Comparison of ENCODE assay signal across 19 cellular contexts in the genomic region with DNA sequence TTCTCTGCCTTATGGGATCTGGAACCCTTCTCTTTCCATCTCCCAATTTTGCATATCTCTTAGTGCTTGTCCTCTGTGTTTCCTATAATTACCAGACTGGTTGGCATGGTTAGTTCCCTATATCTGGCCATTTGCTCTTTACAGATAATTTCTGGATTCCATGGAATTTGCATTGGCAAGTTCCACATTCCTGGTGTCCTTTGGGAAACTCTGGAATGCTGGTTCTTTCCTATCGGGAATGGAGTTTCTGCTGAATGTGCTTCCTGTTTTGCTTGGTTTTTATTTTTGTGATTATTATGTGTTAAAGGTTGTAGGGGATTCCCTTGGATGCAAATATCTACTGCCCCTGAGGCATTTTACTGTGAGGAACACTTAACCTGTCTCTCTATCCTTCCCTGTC.
"Had no signal": no experiment of that assay in that cellular context is flagged by ENCODE, and none has a peak within 500 bp of the region (broad histone marks: within the 10 kb centered on the region; RNA-seq: fewer than 3 reads in every experiment).

No MANE protein-coding gene starts in this region.

- H3K27ac ChIP-seq: ascending aorta, prostate gland, right lobe of liver, WERI-Rb-1 had no signal

- DNase-seq: activated CD4-positive, alpha-beta T cell treated with anti-CD3 and anti-CD28 coated beads for 4 hours; activated CD8-positive, alpha-beta T cell treated with anti-CD3 and anti-CD28 coated beads, Interleukin-2, amount 10 ng/mL, durations not matched to agents 7 days and 5 days; activated naive CD4-positive, alpha-beta T cell treated with Interleukin-2 at 50 U/mL for 16 hours; activated naive CD8-positive, alpha-beta T cell treated with anti-CD3 and anti-CD28 coated beads, Interleukin-2, amount 50 U/mL, for 24 hours; effector CD4-positive, alpha-beta T cell; left colon; mammary epithelial cell; occipital lobe; right lobe of liver; spleen; stimulated activated CD4-positive, alpha-beta T cell treated with anti-CD3 and anti-CD28 coated beads, Interleukin-1b, Interleukin-23, amount 100 ng/mL, for 48 hours; stimulated activated naive CD4-positive, alpha-beta T cell; T-helper 1 cell; WERI-Rb-1 had no signal

- H3K4me3 ChIP-seq: ascending aorta, prostate gland, right lobe of liver, spleen had no signal

- ATAC-seq: activated CD8-positive, alpha-beta T cell treated with anti-CD3 and anti-CD28 coated beads, Interleukin-2, amount 10 ng/mL, durations not matched to agents 7 days and 5 days; activated naive CD8-positive, alpha-beta T cell treated with anti-CD3 and anti-CD28 coated beads, Interleukin-2, amount 50 U/mL, for 24 hours; left colon; natural killer cell treated with Interleukin-12 subunit alpha and Interleukin-12 subunit beta and Interleukin-15 and Interleukin-18, amount 100 ng/mL, for 72 hours; right lobe of liver had no signal

- H3K27ac Mint-ChIP-seq: activated CD8-positive, alpha-beta T cell treated with anti-CD3 and anti-CD28 coated beads, Interleukin-2, amount 10 ng/mL, durations not matched to agents 7 days and 5 days; activated naive CD8-positive, alpha-beta T cell treated with anti-CD3 and anti-CD28 coated beads, Interleukin-2, amount 50 U/mL, for 24 hours; natural killer cell treated with Interleukin-12 subunit alpha and Interleukin-12 subunit beta and Interleukin-15 and Interleukin-18, amount 100 ng/mL, for 72 hours; type B pancreatic cell had no signal

- H3K9me3 Mint-ChIP-seq: activated naive CD8-positive, alpha-beta T cell treated with anti-CD3 and anti-CD28 coated beads, Interleukin-2, amount 50 U/mL, for 24 hours; natural killer cell treated with Interleukin-12 subunit alpha and Interleukin-12 subunit beta and Interleukin-15 and Interleukin-18, amount 100 ng/mL, for 72 hours; type B pancreatic cell had no signal

- FAIRE-seq: bronchial epithelial cell had no signal

- H3K27me3 Mint-ChIP-seq: activated naive CD8-positive, alpha-beta T cell treated with anti-CD3 and anti-CD28 coated beads, Interleukin-2, amount 50 U/mL, for 24 hours; type B pancreatic cell had no signal

- H3K4me3 Mint-ChIP-seq: activated CD8-positive, alpha-beta T cell treated with anti-CD3 and anti-CD28 coated beads, Interleukin-2, amount 10 ng/mL, durations not matched to agents 7 days and 5 days; activated naive CD8-positive, alpha-beta T cell treated with anti-CD3 and anti-CD28 coated beads, Interleukin-2, amount 50 U/mL, for 24 hours; natural killer cell treated with Interleukin-12 subunit alpha and Interleukin-12 subunit beta and Interleukin-15 and Interleukin-18, amount 100 ng/mL, for 72 hours; type B pancreatic cell had no signal

- H3K27me3 ChIP-seq: ascending aorta, right lobe of liver, spleen had no signal

- H3K36me3 Mint-ChIP-seq: natural killer cell treated with Interleukin-12 subunit alpha and Interleukin-12 subunit beta and Interleukin-15 and Interleukin-18, amount 100 ng/mL, for 72 hours; type B pancreatic cell had no signal

- H3K9me3 ChIP-seq: ascending aorta, prostate gland, right lobe of liver, spleen had no signal

- H3K36me3 ChIP-seq: ascending aorta, prostate gland, right lobe of liver, spleen, WERI-Rb-1 had no signal

- H3K4me1 ChIP-seq: ascending aorta, prostate gland, right lobe of liver had no signal
